ENCODE assay signal across 14 cellular contexts in genomic region chrX:30576881-30577280, GRCh38. TPM values are rescaled to one million over a fixed set of nuclear protein-coding genes. Genes with fewer than 3 reads are reported as not detected.
A peak's percentile ranks its signal among the peaks of the same experiment; 100 is the strongest.
DNase-seq lines count a peak whose midpoint lies in the region; ATAC-seq, FAIRE-seq and TF ChIP-seq lines count a peak whose summit lies in the region.
"Had no signal": no experiment of that assay in that cellular context is flagged by ENCODE, and none has a peak within 500 bp of the region (broad histone marks: within the 10 kb centered on the region; RNA-seq: fewer than 3 reads in every experiment).

No MANE protein-coding gene starts in this region.

- peak overlapping the region; percentile 98 for H3K27ac Mint-ChIP-seq in activated T-helper 1 cell treated with anti-CD3 and anti-CD28 coated beads, Interleukin-12 subunit alpha, Interleukin-12 subunit beta, Interleukin-2, Interleukin-4 antibody, amounts not matched to agents 30 ng/mL and 10 ng/mL and 1 ng/mL, durations not matched to agents 14 hours and 24 hours and 36 hours
- H3K27ac Mint-ChIP-seq in neural progenitor cell, result no peak overlapping the region

- H3K79me2 ChIP-seq in DND-41 (ENCODE audit: insufficient read depth, low read length) (no peaks in the 10 kb centered on the region), neural progenitor cell (ENCODE audit: low read depth) (no peaks in the 10 kb centered on the region), hepatocyte (no peaks in the 10 kb centered on the region)

- peak overlapping the region; percentile 58 for H3K9ac ChIP-seq in DND-41 (ENCODE audit: low read depth, low read length)
- H3K9ac ChIP-seq in neural progenitor cell, result no peak overlapping the region

- no peaks in the 10 kb centered on the region for H3K9me2 ChIP-seq in hepatocyte (replicated peaks; ENCODE audit: insufficient read depth)

- ATAC-seq in DND-41 (ENCODE audit: insufficient read depth, low read depth) (peak; percentile 23; the same call in 1 of the 3 replicates), HG03342 (IDR thresholded peaks at IDR 0.05; ENCODE audit: unreplicated experiment) (peak; percentile 0)

- H3F3A ChIP-seq in neural progenitor cell (ENCODE audit: low read depth), result no peaks in the 10 kb centered on the region

- no peaks in the 10 kb centered on the region for H3K27me3 Mint-ChIP-seq in activated T-helper 1 cell treated with anti-CD3 and anti-CD28 coated beads, Interleukin-12 subunit alpha, Interleukin-12 subunit beta, Interleukin-2, Interleukin-4 antibody, amounts not matched to agents 30 ng/mL and 10 ng/mL and 1 ng/mL, durations not matched to agents 14 hours and 24 hours and 36 hours (ENCODE audit: insufficient read depth)
- H3K27me3 Mint-ChIP-seq in neural progenitor cell (ENCODE audit: insufficient read depth, low read depth), result peaks cover 2% of the 10 kb centered on the region

- H2AFZ ChIP-seq in DND-41 (ENCODE audit: low read depth, low read length) (peak overlapping the region; percentile 80), neural progenitor cell (replicated peaks) (peak overlapping the region; percentile 34), hepatocyte (no peak overlapping the region)

- H3K4me3 ChIP-seq in DND-41 (ENCODE audit: low read depth in 1 of 2, low read length in 2 of 2), result peak overlapping the region; percentile 15 to 58; a peak in 3 of 4 replicates
- H3K4me3 ChIP-seq in neural progenitor cell, result no peak overlapping the region
- H3K4me3 ChIP-seq in hepatocyte, result no peak overlapping the region
- H3K4me3 ChIP-seq: SJSA1 had no signal

- TF ChIP-seq CTCF in DND-41 (IDR thresholded peaks at IDR 0.05; ENCODE audit: borderline replicate concordance, extremely low read depth, low read length, poor library complexity, severe bottlenecking) (no peak), neural progenitor cell (IDR thresholded peaks at IDR 0.05) (no peak), hepatocyte (IDR thresholded peaks at IDR 0.05; ENCODE audit: poor library complexity) (no peak)

- no peaks in the 10 kb centered on the region for H3K9me3 ChIP-seq in DND-41 (ENCODE audit: insufficient read depth, low read length, severe bottlenecking)
- no peaks in the 10 kb centered on the region for H3K9me3 ChIP-seq in neural progenitor cell (ENCODE audit: low read depth)
- no peaks in the 10 kb centered on the region for H3K9me3 ChIP-seq in hepatocyte (ENCODE audit: low read depth)
- H3K9me3 ChIP-seq: ascending aorta, SJSA1 had no signal

- DNase-seq in DND-41, result no peak
- DNase-seq in activated T-helper 1 cell treated with anti-CD3 and anti-CD28 coated beads, Interleukin-12 subunit alpha, Interleukin-12 subunit beta, Interleukin-2, Interleukin-4 antibody, amounts not matched to agents 30 ng/mL and 10 ng/mL and 1 ng/mL, durations not matched to agents 14 hours and 24 hours and 36 hours (ENCODE audit: low spot score), result no peak
- DNase-seq in neural progenitor cell (ENCODE audit: low spot score), result no peak
- DNase-seq in activated gamma-delta T cell treated with Interleukin-2 at 50 U/mL for 16 hours, result no peak
- DNase-seq in frontal cortex (ENCODE audit: low spot score in 2 of 2), result no peak
- no peak for DNase-seq in hepatocyte (ENCODE audit: low spot score)
- DNase-seq in NCI-H1417 treated with DMSO at 0.1 percent for 48 hours (lab: John Stamatoyannopoulos, UW), result no peak
- DNase-seq: activated CD4-positive, CD25-positive, alpha-beta regulatory T cell treated with anti-CD3 and anti-CD28 coated beads, Interleukin-2, amount 50 U/mL, for 72 hours; IMR-90; NCI-H345 had no signal

- H3K27me3 ChIP-seq in DND-41 (ENCODE audit: insufficient read depth, low read length, poor library complexity) (no peaks in the 10 kb centered on the region), neural progenitor cell (no peaks in the 10 kb centered on the region), hepatocyte (no peaks in the 10 kb centered on the region)
- H3K27me3 ChIP-seq: ascending aorta, SJSA1 had no signal

- peak overlapping the region; percentile 73 for H3K27ac ChIP-seq in DND-41 (ENCODE audit: low read length)
- H3K27ac ChIP-seq in neural progenitor cell, result no peak overlapping the region
- H3K27ac ChIP-seq in hepatocyte, result no peak overlapping the region
- H3K27ac ChIP-seq: ascending aorta, epithelial cell of prostate, SJSA1 had no signal

- H3K36me3 ChIP-seq in DND-41 (ENCODE audit: insufficient read depth, low read length) (no peaks in the 10 kb centered on the region), neural progenitor cell (no peaks in the 10 kb centered on the region), hepatocyte (replicated peaks; ENCODE audit: insufficient read depth, low read depth) (no peaks in the 10 kb centered on the region)
- H3K36me3 ChIP-seq: ascending aorta, SJSA1 had no signal

- H3K4me1 ChIP-seq in DND-41 (ENCODE audit: insufficient read depth, low read length), result peaks cover 17% of the 10 kb centered on the region; the same call in 1 of the 2 replicates
- H3K4me1 ChIP-seq in neural progenitor cell, result no peaks in the 10 kb centered on the region
- H3K4me1 ChIP-seq in hepatocyte (ENCODE audit: insufficient read depth), result peaks cover 9% of the 10 kb centered on the region
- H3K4me1 ChIP-seq: ascending aorta, SJSA1 had no signal

- peaks cover 26% of the 10 kb centered on the region for H3K36me3 Mint-ChIP-seq in activated T-helper 1 cell treated with anti-CD3 and anti-CD28 coated beads, Interleukin-12 subunit alpha, Interleukin-12 subunit beta, Interleukin-2, Interleukin-4 antibody, amounts not matched to agents 30 ng/mL and 10 ng/mL and 1 ng/mL, durations not matched to agents 14 hours and 24 hours and 36 hours (ENCODE audit: low read depth)
- H3K36me3 Mint-ChIP-seq in neural progenitor cell, result no peaks in the 10 kb centered on the region

- WGBS in hepatocyte (ENCODE audit: low lambda C conversion rate, missing lambda C conversion rate), result 94% methylated on average over 8 of the region's 8 CpGs

- H3K4me1 Mint-ChIP-seq in activated T-helper 1 cell treated with anti-CD3 and anti-CD28 coated beads, Interleukin-12 subunit alpha, Interleukin-12 subunit beta, Interleukin-2, Interleukin-4 antibody, amounts not matched to agents 30 ng/mL and 10 ng/mL and 1 ng/mL, durations not matched to agents 14 hours and 24 hours and 36 hours (ENCODE audit: low read depth), result peaks cover 33% of the 10 kb centered on the region
- no peaks in the 10 kb centered on the region for H3K4me1 Mint-ChIP-seq in neural progenitor cell

- H4K20me1 ChIP-seq in DND-41 (ENCODE audit: insufficient read depth, low read length) (no peaks in the 10 kb centered on the region), neural progenitor cell (ENCODE audit: low read depth) (no peaks in the 10 kb centered on the region), hepatocyte (ENCODE audit: insufficient read depth, poor library complexity, severe bottlenecking) (no peaks in the 10 kb centered on the region)

- H3K4me3 Mint-ChIP-seq in activated T-helper 1 cell treated with anti-CD3 and anti-CD28 coated beads, Interleukin-12 subunit alpha, Interleukin-12 subunit beta, Interleukin-2, Interleukin-4 antibody, amounts not matched to agents 30 ng/mL and 10 ng/mL and 1 ng/mL, durations not matched to agents 14 hours and 24 hours and 36 hours, result peak overlapping the region; percentile 96
- no peak overlapping the region for H3K4me3 Mint-ChIP-seq in neural progenitor cell

- no peak for FAIRE-seq in frontal cortex (lab: Jason Lieb, UNC)

- H3K4me2 ChIP-seq in DND-41 (ENCODE audit: insufficient read depth, low read length), result peak overlapping the region; percentile 69
- H3K4me2 ChIP-seq in neural progenitor cell, result no peak overlapping the region
- H3K4me2 ChIP-seq in hepatocyte, result no peak overlapping the region

- H3K9me3 Mint-ChIP-seq in activated T-helper 1 cell treated with anti-CD3 and anti-CD28 coated beads, Interleukin-12 subunit alpha, Interleukin-12 subunit beta, Interleukin-2, Interleukin-4 antibody, amounts not matched to agents 30 ng/mL and 10 ng/mL and 1 ng/mL, durations not matched to agents 14 hours and 24 hours and 36 hours, result peaks cover 11% of the 10 kb centered on the region
- H3K9me3 Mint-ChIP-seq in neural progenitor cell, result peaks cover under 1% of the 10 kb centered on the region

- intact Hi-C loops in activated T-helper 1 cell treated with anti-CD3 and anti-CD28 coated beads, Interleukin-12 subunit alpha, Interleukin-12 subunit beta, Interleukin-2, Interleukin-4 antibody, amounts not matched to agents 30 ng/mL and 10 ng/mL and 1 ng/mL, durations not matched to agents 14 hours and 24 hours and 36 hours (cut with micrococcal nuclease), result loop anchor here (1.0 to 10.0 kb wide), 6 partner anchors 18 to 518 kb away; partner anchors contain the start of gene TAB3

RNA-seq across cellular contexts. Expression of gene TASL, which starts 0.7 kb away (rescaled TPM):
- total RNA-seq in activated T-helper 1 cell treated with anti-CD3 and anti-CD28 coated beads, Interleukin-12 subunit alpha, Interleukin-12 subunit beta, Interleukin-2, Interleukin-4 antibody, amounts not matched to agents 30 ng/mL and 10 ng/mL and 1 ng/mL, durations not matched to agents 14 hours and 24 hours and 36 hours, result 7.0 and 7.6 TPM in 2 replicates
- total RNA-seq in neural progenitor cell (ENCODE audit: low replicate concordance) (not detected in 2 replicates), frontal cortex (0.82 TPM), hepatocyte (0.30 TPM in 1 of 2 replicates, not detected in the other)
- not detected in 2 replicates for polyA plus RNA-seq in hepatocyte
- total RNA-seq: ascending aorta, IMR-90, SJSA1 had no signal
- polyA plus RNA-seq: IMR-90 had no signal

Comparison
In these comparisons a context has a peak if more than half of its experiments do, and no peak if none do; other contexts are left out.
1. H3K4me3 ChIP-seq: peak in DND-41 (2 of 2); none in neural progenitor cell (single experiment) and hepatocyte (single experiment).